In genomic region chr5:80246995-80247729, GRCh38 we compare ENCODE assay signal across 8 cellular contexts. TPM values are rescaled to one million over a fixed set of nuclear protein-coding genes. Genes with fewer than 3 reads are reported as not detected.
DNase-seq lines count a peak whose midpoint lies in the region; ATAC-seq and TF ChIP-seq lines count a peak whose summit lies in the region.

No MANE protein-coding gene starts in this region.

- H3K9ac ChIP-seq in endodermal cell (ENCODE audit: extremely low read depth, low read length, poor library complexity, severe bottlenecking), result peak overlapping the region; percentile 48

- in situ Hi-C loops in GM13976 (cut with MboI; ENCODE audit: low sequenced_read_pairs, unreplicated experiment), result no loop called here

- DNase-seq in GM13976 (ENCODE audit: low spot score), result peak; percentile 61
- peak; percentile 33 for DNase-seq in MV-4-11 (lab: John Stamatoyannopoulos, UW)
- DNase-seq in activated CD4-positive, alpha-beta T cell treated with anti-CD3 and anti-CD28 coated beads for 36 hours, result peak; percentile 66
- peak; percentile 87 for DNase-seq in endodermal cell
- DNase-seq in myocyte (ENCODE audit: low read depth), result peak; percentile 83
- no peak for DNase-seq in activated gamma-delta T cell (lab: John Stamatoyannopoulos, UW)
- no peak for DNase-seq in WERI-Rb-1

- intact Hi-C loops in activated CD4-positive, alpha-beta T cell treated with anti-CD3 and anti-CD28 coated beads for 36 hours (cut with DNase I, micrococcal nuclease), result loop anchor here (1.0 to 5.0 kb wide), 5 partner anchors 8 to 1010 kb away; partner anchors contain the start of gene JMY (in 1 of the 2)

- ATAC-seq in HG02610 (IDR thresholded peaks at IDR 0.05; ENCODE audit: unreplicated experiment), result peak; percentile 79
- ATAC-seq in activated CD4-positive, alpha-beta T cell treated with anti-CD3 and anti-CD28 coated beads for 36 hours, result peak; percentile 79

- H3K27me3 ChIP-seq in endodermal cell (ENCODE audit: control insufficient read depth, insufficient read depth, low read length, poor library complexity, severe bottlenecking) (no peaks in the 10 kb centered on the region), WERI-Rb-1 (ENCODE audit: insufficient read depth, low read depth, severe bottlenecking) (no peaks in the 10 kb centered on the region)

- whole genome bisulfite sequencing in endodermal cell (ENCODE audit: insufficient coverage in 1 of 2, insufficient read length in 1 of 2), 2 experiments, result 16 to 24% methylated on average over 4 to 6 of the region's 6 CpGs

- H3K9me3 ChIP-seq in endodermal cell (ENCODE audit: control insufficient read depth, low read length) (peaks cover 31% of the 10 kb centered on the region), WERI-Rb-1 (ENCODE audit: severe bottlenecking) (peaks cover 6% of the 10 kb centered on the region)

- H3K4me1 Mint-ChIP-seq in activated CD4-positive, alpha-beta T cell treated with anti-CD3 and anti-CD28 coated beads for 36 hours, result peaks cover 66% of the 10 kb centered on the region
- H3K4me1 Mint-ChIP-seq in endodermal cell, result peaks cover 42% of the 10 kb centered on the region

- peaks cover 15% of the 10 kb centered on the region for H3K4me1 ChIP-seq in endodermal cell (ENCODE audit: control insufficient read depth, insufficient read depth, low read length)

- no peak for TF ChIP-seq CTCF in GM13976 (IDR thresholded peaks at IDR 0.05; ENCODE audit: borderline replicate concordance, control extremely low read depth, extremely low read depth, insufficient read depth, missing control alignments)
- TF ChIP-seq CTCF in endodermal cell (conservative IDR thresholded peaks at IDR 0.05), result no peak
- TF ChIP-seq CTCF in WERI-Rb-1 (IDR thresholded peaks at IDR 0.05; ENCODE audit: low read depth, low read length), result no peak

- H3K36me3 ChIP-seq in endodermal cell (ENCODE audit: control insufficient read depth, insufficient read depth, low read length) (peaks cover 40% of the 10 kb centered on the region), WERI-Rb-1 (no peaks in the 10 kb centered on the region)

- peaks cover 40% of the 10 kb centered on the region for H3K36me3 Mint-ChIP-seq in activated CD4-positive, alpha-beta T cell treated with anti-CD3 and anti-CD28 coated beads for 36 hours (ENCODE audit: low read depth)
- H3K36me3 Mint-ChIP-seq in endodermal cell (ENCODE audit: low read depth), result peaks cover 36% of the 10 kb centered on the region

- H3K4me3 ChIP-seq in endodermal cell (ENCODE audit: low read length) (peak overlapping the region; percentile 57), WERI-Rb-1 (ENCODE audit: low read depth, low read length) (no peak overlapping the region)

- peak overlapping the region; percentile 70 for H3K27ac Mint-ChIP-seq in activated CD4-positive, alpha-beta T cell treated with anti-CD3 and anti-CD28 coated beads for 36 hours
- H3K27ac Mint-ChIP-seq in endodermal cell, result peak overlapping the region; percentile 41

- CTCF ChIA-PET in activated CD4-positive, alpha-beta T cell treated with anti-CD3 and anti-CD28 coated beads for 36 hours (lab: Charles Lee), result interaction anchor here (0.8 to 1.4 kb wide), 3 partner anchors 9 to 53 kb away, joined by 3 to 4 read pairs (median 3); partner anchors contain the start of gene SERINC5

- no peaks in the 10 kb centered on the region for H3K27me3 Mint-ChIP-seq in activated CD4-positive, alpha-beta T cell treated with anti-CD3 and anti-CD28 coated beads for 36 hours
- H3K27me3 Mint-ChIP-seq in endodermal cell (ENCODE audit: insufficient read depth), result no peaks in the 10 kb centered on the region

- H3K9me3 Mint-ChIP-seq in activated CD4-positive, alpha-beta T cell treated with anti-CD3 and anti-CD28 coated beads for 36 hours (ENCODE audit: low read depth), result peaks cover 2% of the 10 kb centered on the region
- H3K9me3 Mint-ChIP-seq in endodermal cell, result peaks cover 24% of the 10 kb centered on the region

- H3K27ac ChIP-seq in endodermal cell (ENCODE audit: low read depth, low read length) (peak overlapping the region; percentile 60), WERI-Rb-1 (no peak overlapping the region)

- no peak overlapping the region for H3K4me3 Mint-ChIP-seq in activated CD4-positive, alpha-beta T cell treated with anti-CD3 and anti-CD28 coated beads for 36 hours
- no peak overlapping the region for H3K4me3 Mint-ChIP-seq in endodermal cell

- POLR2A ChIA-PET in activated CD4-positive, alpha-beta T cell treated with anti-CD3 and anti-CD28 coated beads for 36 hours (lab: Charles Lee), result interaction anchor here (1.4 kb wide), 1 partner anchor 9 kb away, joined by 5 read pairs; the partner anchor contains the start of gene SERINC5

RNA-seq across cellular contexts. Expression of gene SERINC5, which starts 8.7 kb away (rescaled TPM):
- 10 to 100 TPM; 28.1 to 36.0 TPM for total RNA-seq in activated CD4-positive, alpha-beta T cell treated with anti-CD3 and anti-CD28 coated beads for 36 hours
- total RNA-seq in endodermal cell (100 to 1,000 TPM; 134 to 183 TPM), myocyte (20.4 and 23.7 TPM in 2 replicates)
- 34.9 TPM for polyA plus RNA-seq in endodermal cell (2013, experiment 1 of 2)
- 34.7 TPM for polyA plus RNA-seq in endodermal cell (2013, experiment 2 of 2)
- polyA plus RNA-seq in myocyte (2012), result 24.5 TPM

Comparison
In these comparisons a context has a peak if more than half of its experiments do, and no peak if none do; other contexts are left out.
1. DNase-seq: peak in GM13976 (single experiment), MV-4-11 (single experiment), activated CD4-positive, alpha-beta T cell treated with anti-CD3 and anti-CD28 coated beads for 36 hours (single experiment), endodermal cell (single experiment) and myocyte (single experiment); none in activated gamma-delta T cell (single experiment) and WERI-Rb-1 (single experiment).